In the genomic region with DNA sequence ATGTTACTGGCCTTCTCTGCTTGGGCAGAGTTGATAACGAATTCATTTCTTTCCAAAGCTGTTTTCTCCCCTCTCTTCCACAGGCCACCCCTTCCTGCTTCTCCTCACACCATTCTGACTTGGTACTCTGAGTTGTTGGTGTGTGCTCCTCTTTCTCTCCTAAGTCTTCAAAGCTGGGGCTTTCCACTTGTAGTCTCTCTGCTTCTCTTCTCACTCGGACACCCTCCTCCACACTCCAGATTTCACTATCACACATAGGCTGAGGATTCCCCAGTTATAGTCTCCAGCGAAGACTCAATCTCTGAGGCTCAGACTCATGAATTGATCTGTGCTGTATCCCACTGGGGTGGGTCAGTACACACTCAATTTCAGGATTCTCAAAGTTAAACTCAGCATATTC, we compare ENCODE assay signal across 22 cellular contexts.
A peak's percentile ranks its signal among the peaks of the same experiment; 100 is the strongest.
DNase-seq lines count a peak whose midpoint lies in the region; ATAC-seq, FAIRE-seq and TF ChIP-seq lines count a peak whose summit lies in the region.
"Had no signal": no experiment of that assay in that cellular context is flagged by ENCODE, and none has a peak within 500 bp of the region (broad histone marks: within the 10 kb centered on the region; RNA-seq: fewer than 3 reads in every experiment).

No MANE protein-coding gene starts in this region.

- peak; percentile 64 for ATAC-seq in GM19372 (IDR thresholded peaks at IDR 0.05; ENCODE audit: low read depth, unreplicated experiment)
- ATAC-seq in HG02759 (IDR thresholded peaks at IDR 0.05; ENCODE audit: unreplicated experiment): peak; percentile 91
- peak; percentile 82 for ATAC-seq in HG03565 (IDR thresholded peaks at IDR 0.05; ENCODE audit: unreplicated experiment)
- no peak for ATAC-seq in natural killer cell
- ATAC-seq: esophagus mucosa, gastroesophageal sphincter, GM23338, HepG2 had no signal

- H3K9me3 Mint-ChIP-seq in natural killer cell: no peaks in the 10 kb centered on the region
- H3K9me3 Mint-ChIP-seq: GM23338 had no signal

- H3K27ac Mint-ChIP-seq in natural killer cell: no peak overlapping the region
- H3K27ac Mint-ChIP-seq: GM23338 had no signal

- intact Hi-C loops in natural killer cell (cut with micrococcal nuclease): no loop called here

- no peaks in the 10 kb centered on the region for H3K27me3 Mint-ChIP-seq in natural killer cell (ENCODE audit: low read depth in 2 of 2)

- peak; percentile 55 for FAIRE-seq in GM18507 (lab: Jason Lieb, UNC)
- FAIRE-seq in frontal cortex (lab: Jason Lieb, UNC): no peak
- FAIRE-seq: HepG2, kidney had no signal

- no peak for TF ChIP-seq CTCF in natural killer cell (IDR thresholded peaks at IDR 0.05)

- no peak overlapping the region for H3K4me3 Mint-ChIP-seq in natural killer cell
- H3K4me3 Mint-ChIP-seq: GM23338 had no signal

- no peaks in the 10 kb centered on the region for H3K4me1 Mint-ChIP-seq in natural killer cell
- H3K4me1 Mint-ChIP-seq: GM23338 had no signal

- DNase-seq in GM18507 (ENCODE audit: extremely low spot score, insufficient read length, low read depth) (no peak), frontal cortex (ENCODE audit: low spot score in 2 of 2) (no peak), NOMO-1 treated with DMSO at 0.1 percent for 48 hours (lab: John Stamatoyannopoulos, UW; ENCODE audit: unreplicated experiment) (no peak), natural killer cell (no peak)
- DNase-seq: activated CD4-positive, alpha-beta T cell treated with anti-CD3 and anti-CD28 coated beads, Interleukin-2, amount 50 U/mL, for 48 hours; activated naive CD4-positive, alpha-beta T cell treated with Interleukin-2 at 50 U/mL for 16 hours; kidney; NCI-H1436 treated with DMSO at 0.1 percent for 48 hours; NCI-H748 treated with DMSO at 0.1 percent for 48 hours; nucleus accumbens; retina; SJCRH30; stimulated activated CD4-positive, alpha-beta T cell treated with anti-CD3 and anti-CD28 coated beads, Interleukin-12 subunit alpha, Interleukin-12 subunit beta, amount 100 ng/mL, for 4 hours; stimulated activated CD8-positive, alpha-beta memory T cell treated with anti-CD3 and anti-CD28 coated beads, Interleukin-4, amount 100 ng/mL, for 48 hours; WERI-Rb-1 had no signal

- H3K36me3 Mint-ChIP-seq in natural killer cell: no peaks in the 10 kb centered on the region

Comparison
In these comparisons a context has a peak if more than half of its experiments do, and no peak if none do; other contexts are left out.
1. ATAC-seq: peak in GM19372 (single experiment), HG02759 (single experiment) and HG03565 (single experiment); none in natural killer cell (0 of 3).